ENCODE assay signal across 1 cellular context in the genomic region with DNA sequence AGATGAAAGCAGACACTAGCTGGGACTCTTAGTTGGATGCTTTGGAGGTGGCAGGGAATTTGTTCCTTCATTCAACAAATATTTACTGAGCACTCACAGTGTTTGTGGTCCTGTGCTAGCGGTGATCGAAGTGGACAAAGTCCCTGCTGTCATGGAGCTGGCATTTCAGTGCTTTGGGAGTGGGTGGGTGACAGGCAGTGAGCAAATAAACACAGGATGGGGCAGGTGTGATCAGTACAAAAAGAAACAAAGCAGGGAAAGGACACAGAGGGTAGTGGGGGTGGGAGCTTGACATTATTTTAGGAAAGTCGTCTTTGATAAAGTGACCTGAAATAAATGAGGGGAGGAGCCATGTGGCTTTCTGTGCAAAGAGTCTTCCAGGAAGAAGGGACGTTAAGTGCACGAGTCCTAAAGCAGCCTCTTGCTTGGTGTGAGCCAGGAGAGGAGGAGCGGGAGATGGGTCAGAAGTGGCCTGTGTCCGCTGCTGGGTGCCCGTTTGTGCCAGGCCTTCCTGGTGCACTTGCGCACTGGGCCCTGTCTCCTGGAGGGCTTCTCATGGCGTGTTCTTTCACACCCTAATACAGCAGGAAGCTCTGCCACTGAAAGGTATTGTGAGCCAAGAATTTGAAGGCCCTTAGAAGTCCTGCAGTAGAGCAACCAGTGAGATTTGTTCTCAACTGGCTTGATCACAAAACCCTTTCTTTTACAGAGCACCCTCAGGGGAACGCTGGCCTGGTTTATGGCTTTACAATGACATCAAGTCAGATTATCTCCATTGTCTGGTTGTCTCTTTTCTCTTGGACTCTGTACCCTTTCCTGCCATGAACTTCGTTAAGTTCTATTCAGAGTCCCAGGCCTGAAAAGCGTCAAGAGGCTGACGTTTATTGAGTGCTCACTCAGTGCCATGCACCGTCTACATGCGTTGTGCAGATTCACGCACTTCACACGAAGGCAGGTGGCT.
A peak's percentile ranks its signal among the peaks of the same experiment; 100 is the strongest.
TF ChIP-seq lines count a peak whose summit lies in the region.

No MANE protein-coding gene starts in this region.

TF ChIP-seq in HepG2, 621 proteins besides CTCF, POLR2A, EP300 and RAD21 (continued from another document and continues in another):
- TF ChIP-seq ZNF142 (CRISPR knock-in tag; IDR thresholded peaks at IDR 0.05) (peak; percentile 96), ZBTB2 (CRISPR knock-in tag; IDR thresholded peaks at IDR 0.05; ENCODE audit: low read depth) (peak; percentile 3; the same call in 1 of the 2 replicates), RNF2 (conservative IDR thresholded peaks at IDR 0.05; ENCODE audit: low read depth) (no peak), NFIC (IDR thresholded peaks at IDR 0.05; ENCODE audit: low read length) (peak; percentile 95), ZNF143 (CRISPR knock-in tag; IDR thresholded peaks at IDR 0.05) (peak; percentile 28; the same call in 1 of the 2 replicates), HIC2 (CRISPR knock-in tag; IDR thresholded peaks at IDR 0.05; ENCODE audit: low read depth) (peak; percentile 95), ZNF598 (CRISPR knock-in tag; IDR thresholded peaks at IDR 0.05; ENCODE audit: borderline replicate concordance) (no peak), SOX13 (IDR thresholded peaks at IDR 0.05) (peak; percentile 92), SOX13 (CRISPR knock-in tag; conservative IDR thresholded peaks at IDR 0.05 in 1 of 2, IDR thresholded peaks at IDR 0.05 in 1 of 2) (peak in 1 of 2 experiments; percentile 99; a peak in 2 of 4 replicates), ZNF354B (CRISPR knock-in tag; IDR thresholded peaks at IDR 0.05) (no peak), MED1 (CRISPR knock-in tag; IDR thresholded peaks at IDR 0.05) (peak; percentile 99), ZNF101 (CRISPR knock-in tag; IDR thresholded peaks at IDR 0.05; ENCODE audit: borderline replicate concordance, low read depth) (no peak), UBTF (CRISPR knock-in tag; IDR thresholded peaks at IDR 0.05) (peak; percentile 64), BHLHE40 (IDR thresholded peaks at IDR 0.05; ENCODE audit: low read length) (peak; percentile 75), SALL2 (CRISPR knock-in tag; IDR thresholded peaks at IDR 0.05) (peak; percentile 93), FOXO1 (CRISPR knock-in tag; IDR thresholded peaks at IDR 0.05) (peak; percentile 99), TCF7 (IDR thresholded peaks at IDR 0.05; ENCODE audit: low read depth) (peak; percentile 92), MNT (IDR thresholded peaks at IDR 0.05) (peak; percentile 88), MAF1 (CRISPR knock-in tag; IDR thresholded peaks at IDR 0.05; ENCODE audit: borderline replicate concordance) (no peak), ZFX (CRISPR knock-in tag; IDR thresholded peaks at IDR 0.05; ENCODE audit: low read depth) (peak; percentile 65), PREB (CRISPR knock-in tag; IDR thresholded peaks at IDR 0.05) (no peak), ZNF883 (CRISPR knock-in tag; IDR thresholded peaks at IDR 0.05; ENCODE audit: not compliant biosample characterization) (no peak), FOXJ3 (CRISPR knock-in tag; IDR thresholded peaks at IDR 0.05; ENCODE audit: borderline replicate concordance) (peak; percentile 98), LCORL (IDR thresholded peaks at IDR 0.05) (peak; percentile 93), LCORL (CRISPR knock-in tag; IDR thresholded peaks at IDR 0.05) (peak; percentile 100), ATRX (CRISPR knock-in tag; IDR thresholded peaks at IDR 0.05; ENCODE audit: borderline replicate concordance) (no peak), RARA (CRISPR knock-in tag; IDR thresholded peaks at IDR 0.05) (peak; percentile 97), ZSCAN30 (CRISPR knock-in tag; IDR thresholded peaks at IDR 0.05) (no peak), ZNF468 (CRISPR knock-in tag; IDR thresholded peaks at IDR 0.05) (no peak), HDAC2 (CRISPR knock-in tag; IDR thresholded peaks at IDR 0.05) (peak; percentile 99), TAF15 (IDR thresholded peaks at IDR 0.05; ENCODE audit: low read depth, low read length, poor library complexity, severe bottlenecking) (no peak), TBX2 (CRISPR knock-in tag; IDR thresholded peaks at IDR 0.05; ENCODE audit: borderline replicate concordance) (peak; percentile 100), ZNF501 (CRISPR knock-in tag; IDR thresholded peaks at IDR 0.05) (peak; percentile 64; the same call in 1 of the 2 replicates), SNAPC5 (CRISPR knock-in tag; IDR thresholded peaks at IDR 0.05; ENCODE audit: borderline replicate concordance) (0 out of 2 replicates have a peak, but pooled peaks have one; percentile 54)
- TF ChIP-seq, protein P1, sequence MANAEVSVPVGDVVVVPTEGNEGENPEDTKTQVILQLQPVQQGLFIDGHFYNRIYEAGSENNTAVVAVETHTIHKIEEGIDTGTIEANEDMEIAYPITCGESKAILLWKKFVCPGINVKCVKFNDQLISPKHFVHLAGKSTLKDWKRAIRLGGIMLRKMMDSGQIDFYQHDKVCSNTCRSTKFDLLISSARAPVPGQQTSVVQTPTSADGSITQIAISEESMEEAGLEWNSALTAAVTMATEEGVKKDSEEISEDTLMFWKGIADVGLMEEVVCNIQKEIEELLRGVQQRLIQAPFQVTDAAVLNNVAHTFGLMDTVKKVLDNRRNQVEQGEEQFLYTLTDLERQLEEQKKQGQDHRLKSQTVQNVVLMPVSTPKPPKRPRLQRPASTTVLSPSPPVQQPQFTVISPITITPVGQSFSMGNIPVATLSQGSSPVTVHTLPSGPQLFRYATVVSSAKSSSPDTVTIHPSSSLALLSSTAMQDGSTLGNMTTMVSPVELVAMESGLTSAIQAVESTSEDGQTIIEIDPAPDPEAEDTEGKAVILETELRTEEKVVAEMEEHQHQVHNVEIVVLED (CRISPR knock-in tag; IDR thresholded peaks at IDR 0.05; ENCODE audit: borderline replicate concordance) = peak; percentile 55; the same call in 1 of the 2 replicates
- TF ChIP-seq, protein P2, sequence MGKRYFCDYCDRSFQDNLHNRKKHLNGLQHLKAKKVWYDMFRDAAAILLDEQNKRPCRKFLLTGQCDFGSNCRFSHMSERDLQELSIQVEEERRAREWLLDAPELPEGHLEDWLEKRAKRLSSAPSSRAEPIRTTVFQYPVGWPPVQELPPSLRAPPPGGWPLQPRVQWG (CRISPR knock-in tag; IDR thresholded peaks at IDR 0.05; ENCODE audit: borderline replicate concordance, low read depth) = no peak
- TF ChIP-seq, protein P3, sequence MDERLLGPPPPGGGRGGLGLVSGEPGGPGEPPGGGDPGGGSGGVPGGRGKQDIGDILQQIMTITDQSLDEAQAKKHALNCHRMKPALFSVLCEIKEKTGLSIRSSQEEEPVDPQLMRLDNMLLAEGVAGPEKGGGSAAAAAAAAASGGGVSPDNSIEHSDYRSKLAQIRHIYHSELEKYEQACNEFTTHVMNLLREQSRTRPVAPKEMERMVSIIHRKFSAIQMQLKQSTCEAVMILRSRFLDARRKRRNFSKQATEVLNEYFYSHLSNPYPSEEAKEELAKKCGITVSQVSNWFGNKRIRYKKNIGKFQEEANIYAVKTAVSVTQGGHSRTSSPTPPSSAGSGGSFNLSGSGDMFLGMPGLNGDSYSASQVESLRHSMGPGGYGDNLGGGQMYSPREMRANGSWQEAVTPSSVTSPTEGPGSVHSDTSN (CRISPR knock-in tag; IDR thresholded peaks at IDR 0.05) = peak; percentile 67
- TF ChIP-seq, protein P4, sequence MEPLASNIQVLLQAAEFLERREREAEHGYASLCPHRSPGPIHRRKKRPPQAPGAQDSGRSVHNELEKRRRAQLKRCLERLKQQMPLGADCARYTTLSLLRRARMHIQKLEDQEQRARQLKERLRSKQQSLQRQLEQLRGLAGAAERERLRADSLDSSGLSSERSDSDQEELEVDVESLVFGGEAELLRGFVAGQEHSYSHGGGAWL (CRISPR knock-in tag; IDR thresholded peaks at IDR 0.05) = no peak
